Comparison of ENCODE assay signal across 9 cellular contexts in genomic region chr11:100876826-100877545, GRCh38.
DNase-seq lines count a peak whose midpoint lies in the region; ATAC-seq and TF ChIP-seq lines count a peak whose summit lies in the region.
"Had no signal": no experiment of that assay in that cellular context is flagged by ENCODE, and none has a peak within 500 bp of the region (broad histone marks: within the 10 kb centered on the region; RNA-seq: fewer than 3 reads in every experiment).

No MANE protein-coding gene starts in this region.

- DNase-seq in Right ventricle myocardium inferior (ENCODE audit: missing footprints) (no peak), cardiac septum (ENCODE audit: low spot score) (no peak), fibroblast of the aortic adventitia (ENCODE audit: low read depth) (peak; percentile 98), tibial artery (no peak), COR-L47 (lab: John Stamatoyannopoulos, UW) (no peak), D341Med (ENCODE audit: low spot score) (no peak)

- H3K4me3 ChIP-seq in fibroblast of the aortic adventitia (ENCODE audit: low read depth, low read length) = no peak overlapping the region
- H3K4me3 ChIP-seq in tibial artery = no peak overlapping the region
- H3K4me3 ChIP-seq: BLaER1 treated with 17β-estradiol and CSF1 and Interleukin-3, amounts not matched to agents 10 nM and 100 nM had no signal

- H3K4me1 ChIP-seq in tibial artery = peaks cover 0 to 36% (median 3%) of the 10 kb centered on the region in 4 donors

- H3K9me3 ChIP-seq in tibial artery = no peaks in the 10 kb centered on the region

- intact Hi-C loops in Right ventricle myocardium inferior (cut with DNase I) = no loop called here
- intact Hi-C loops in cardiac septum (cut with DNase I) = no loop called here
- intact Hi-C loops in tibial artery (cut with DNase I; ENCODE audit: low total_unique reads) = no loop called here

- no peaks in the 10 kb centered on the region for H3K36me3 ChIP-seq in tibial artery

- TF ChIP-seq EP300 in Ishikawa (IDR thresholded peaks at IDR 0.05; ENCODE audit: borderline replicate concordance) = peak; percentile 64; the same call in 1 of the 2 replicates

- TF ChIP-seq RAD21 in Ishikawa (IDR thresholded peaks at IDR 0.05; ENCODE audit: low read depth) = no peak

- H3K27ac ChIP-seq in tibial artery = peak overlapping the region; percentile 58 to 72
- H3K27ac ChIP-seq: BLaER1 treated with 17β-estradiol and CSF1 and Interleukin-3, amounts not matched to agents 10 nM and 100 nM had no signal

- TF ChIP-seq CTCF in fibroblast of the aortic adventitia (IDR thresholded peaks at IDR 0.05; ENCODE audit: insufficient read depth, low read length) (no peak), tibial artery (IDR thresholded peaks at IDR 0.05) (no peak)

- no peaks in the 10 kb centered on the region for H3K27me3 ChIP-seq in tibial artery
- H3K27me3 ChIP-seq: BLaER1 treated with 17β-estradiol and CSF1 and Interleukin-3, amounts not matched to agents 10 nM and 100 nM had no signal

- peak; percentile 79 for ATAC-seq in Right ventricle myocardium inferior
- ATAC-seq in GM19452 (IDR thresholded peaks at IDR 0.05; ENCODE audit: unreplicated experiment) = no peak

TF ChIP-seq in Ishikawa, 13 proteins besides CTCF, POLR2A, EP300 and RAD21:
- TF ChIP-seq REST (IDR thresholded peaks at IDR 0.05; ENCODE audit: low read depth) (no peak), TCF12 (IDR thresholded peaks at IDR 0.05; ENCODE audit: low read depth) (no peak), NFIC (IDR thresholded peaks at IDR 0.05) (no peak), ZBTB7A (IDR thresholded peaks at IDR 0.05; ENCODE audit: low read depth) (no peak), CEBPB (IDR thresholded peaks at IDR 0.05) (no peak), YY1 (IDR thresholded peaks at IDR 0.05; ENCODE audit: low read depth) (no peak), MAX (IDR thresholded peaks at IDR 0.05) (no peak), CREB1 (IDR thresholded peaks at IDR 0.05; ENCODE audit: low read depth) (no peak), TAF1 (IDR thresholded peaks at IDR 0.05; ENCODE audit: low read depth) (no peak), EGR1 (IDR thresholded peaks at IDR 0.05) (no peak), FOXM1 (IDR thresholded peaks at IDR 0.05; ENCODE audit: borderline replicate concordance, low read depth) (0 out of 2 replicates have a peak, but pooled peaks have one; percentile 63), TEAD4 (IDR thresholded peaks at IDR 0.05) (peak; percentile 79)
- TF ChIP-seq, protein P1, sequence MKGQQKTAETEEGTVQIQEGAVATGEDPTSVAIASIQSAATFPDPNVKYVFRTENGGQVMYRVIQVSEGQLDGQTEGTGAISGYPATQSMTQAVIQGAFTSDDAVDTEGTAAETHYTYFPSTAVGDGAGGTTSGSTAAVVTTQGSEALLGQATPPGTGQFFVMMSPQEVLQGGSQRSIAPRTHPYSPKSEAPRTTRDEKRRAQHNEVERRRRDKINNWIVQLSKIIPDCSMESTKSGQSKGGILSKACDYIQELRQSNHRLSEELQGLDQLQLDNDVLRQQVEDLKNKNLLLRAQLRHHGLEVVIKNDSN (IDR thresholded peaks at IDR 0.05) = no peak
